11 cellular contexts compared by ENCODE assay signal in genomic region chr1:15852036-15852827, GRCh38. TPM values are rescaled to one million over a fixed set of nuclear protein-coding genes. Genes with fewer than 3 reads are reported as not detected.
A peak's percentile ranks its signal among the peaks of the same experiment; 100 is the strongest.
DNase-seq lines count a peak whose midpoint lies in the region; ATAC-seq, FAIRE-seq and TF ChIP-seq lines count a peak whose summit lies in the region.
"Had no signal": no experiment of that assay in that cellular context is flagged by ENCODE, and none has a peak within 500 bp of the region (broad histone marks: within the 10 kb centered on the region; RNA-seq: fewer than 3 reads in every experiment).

No MANE protein-coding gene starts in this region.

- BruUV-seq in PC-9 (replicated peaks; lab: Mats Ljungman, UMichigan): no TSS peak

- no peak overlapping the region for H3K4me3 Mint-ChIP-seq in activated CD4-positive, alpha-beta memory T cell treated with anti-CD3 and anti-CD28 coated beads for 36 hours
- peak overlapping the region in 1 of 7 donors; percentile 56 for H3K4me3 Mint-ChIP-seq in CD8-positive, alpha-beta memory T cell

- H3K4me3 ChIP-seq in GM12865 (ENCODE audit: low read depth, low read length) (peak overlapping the region; percentile 89), PC-9 (no peak overlapping the region), keratinocyte (ENCODE audit: control insufficient read depth in 2 of 3, extremely low read depth in 1 of 3, insufficient read depth in 2 of 3, low read depth in 1 of 3, low read length in 3 of 3) (no peak overlapping the region)
- no peak overlapping the region for H3K4me3 ChIP-seq in CD8-positive, alpha-beta memory T cell (ENCODE audit: low read length)
- H3K4me3 ChIP-seq: cardiac muscle cell had no signal

- peaks cover 16% of the 10 kb centered on the region for H4K20me1 ChIP-seq in PC-9 (ENCODE audit: insufficient read depth)
- no peaks in the 10 kb centered on the region for H4K20me1 ChIP-seq in keratinocyte (ENCODE audit: control insufficient read depth, extremely low read depth, insufficient read depth, low read length)

- H3K9me3 ChIP-seq in PC-9 (ENCODE audit: insufficient read depth, low read depth) (no peaks in the 10 kb centered on the region), keratinocyte (ENCODE audit: control insufficient read depth, low read depth, low read length) (no peaks in the 10 kb centered on the region)
- H3K9me3 ChIP-seq in CD8-positive, alpha-beta memory T cell (ENCODE audit: low read length): no peaks in the 10 kb centered on the region

- H3K4me1 Mint-ChIP-seq in activated CD4-positive, alpha-beta memory T cell treated with anti-CD3 and anti-CD28 coated beads for 36 hours (ENCODE audit: low read depth): peaks cover 38% of the 10 kb centered on the region
- H3K4me1 Mint-ChIP-seq in CD8-positive, alpha-beta memory T cell: peaks cover 39 to 63% (median 56%) of the 10 kb centered on the region in 3 donors

- TF ChIP-seq CTCF in C4-2B (conservative IDR thresholded peaks at IDR 0.05): no peak
- TF ChIP-seq CTCF in GM12865 (IDR thresholded peaks at IDR 0.05; ENCODE audit: insufficient read depth, low read depth, low read length, missing control alignments): no peak
- TF ChIP-seq CTCF in PC-9 (conservative IDR thresholded peaks at IDR 0.05): no peak
- TF ChIP-seq CTCF in keratinocyte (optimal IDR thresholded peaks at IDR 0.05 in 1 of 3, IDR thresholded peaks at IDR 0.05 in 1 of 3, conservative IDR thresholded peaks at IDR 0.05 in 1 of 3; ENCODE audit: extremely low read depth in 1 of 3, insufficient read depth in 2 of 3, low read length in 3 of 3): no peak

- intact Hi-C loops in PC-9 (cut with micrococcal nuclease; ENCODE audit: unreplicated experiment): no loop called here
- intact Hi-C loops in activated CD4-positive, alpha-beta memory T cell treated with anti-CD3 and anti-CD28 coated beads for 36 hours (cut with micrococcal nuclease): no loop called here

- H3K27ac ChIP-seq in C4-2B: peak overlapping the region; percentile 63
- no peak overlapping the region for H3K27ac ChIP-seq in PC-9
- peak overlapping the region; percentile 95 for H3K27ac ChIP-seq in keratinocyte (ENCODE audit: control insufficient read depth, insufficient read depth, low read length)
- H3K27ac ChIP-seq in CD8-positive, alpha-beta memory T cell (ENCODE audit: low read depth, low read length): no peak overlapping the region

- no peak overlapping the region for H3K9ac ChIP-seq in keratinocyte (ENCODE audit: control insufficient read depth, extremely low read depth, insufficient read depth, low read length)

- no peak overlapping the region for H3K27ac Mint-ChIP-seq in activated CD4-positive, alpha-beta memory T cell treated with anti-CD3 and anti-CD28 coated beads for 36 hours
- H3K27ac Mint-ChIP-seq in CD8-positive, alpha-beta memory T cell: peak overlapping the region in 2 of 8 donors; percentile 7 to 17

- no peak for ATAC-seq in GM21515 (IDR thresholded peaks at IDR 0.05; ENCODE audit: unreplicated experiment)

- no peaks in the 10 kb centered on the region for H3K36me3 ChIP-seq in PC-9 (ENCODE audit: low read depth)
- no peaks in the 10 kb centered on the region for H3K36me3 ChIP-seq in keratinocyte (ENCODE audit: control insufficient read depth in 2 of 2, extremely low read depth in 1 of 2, insufficient read depth in 2 of 2, low read length in 2 of 2)
- H3K36me3 ChIP-seq in CD8-positive, alpha-beta memory T cell (ENCODE audit: insufficient read depth, low read length): no peaks in the 10 kb centered on the region
- H3K36me3 ChIP-seq: cardiac muscle cell had no signal

- peaks cover 23% of the 10 kb centered on the region; the same call in 1 of the 2 replicates for H3F3A ChIP-seq in PC-9 (ENCODE audit: insufficient read depth, low read depth)

- POLR2A ChIA-PET in PC-9 (lab: Charles Lee; ENCODE audit: unreplicated experiment): interaction anchor here (0.6 kb wide), 1 partner anchor 9 kb away, joined by 8 read pairs; no protein-coding TSS in a partner anchor
- POLR2A ChIA-PET in activated CD4-positive, alpha-beta memory T cell treated with anti-CD3 and anti-CD28 coated beads for 36 hours (lab: Charles Lee): no interaction called here
- POLR2A ChIA-PET in CD8-positive, alpha-beta memory T cell (lab: Charles Lee): interaction anchor here (0.6 to 1.0 kb wide), 2 partner anchors 18 to 45 kb away, joined by 3 read pairs; no protein-coding TSS in a partner anchor

- no peaks in the 10 kb centered on the region for H3K9me3 Mint-ChIP-seq in activated CD4-positive, alpha-beta memory T cell treated with anti-CD3 and anti-CD28 coated beads for 36 hours
- H3K9me3 Mint-ChIP-seq in CD8-positive, alpha-beta memory T cell: no peaks in the 10 kb centered on the region

- no peaks in the 10 kb centered on the region for H3K27me3 Mint-ChIP-seq in activated CD4-positive, alpha-beta memory T cell treated with anti-CD3 and anti-CD28 coated beads for 36 hours
- H3K27me3 Mint-ChIP-seq in CD8-positive, alpha-beta memory T cell: no peaks in the 10 kb centered on the region
- H3K27me3 Mint-ChIP-seq: progenitor cell of endocrine pancreas had no signal

- dilution Hi-C loops in keratinocyte (cut with MboI; ENCODE audit: extremely low pct_ligation_motif_present, low sequenced_read_pairs): no loop called here

- H3K27me3 ChIP-seq in PC-9 (ENCODE audit: insufficient read depth, low read depth): no peaks in the 10 kb centered on the region
- H3K27me3 ChIP-seq in keratinocyte (ENCODE audit: control insufficient read depth, extremely low read depth, insufficient read depth, low read length): no peaks in the 10 kb centered on the region
- no peaks in the 10 kb centered on the region for H3K27me3 ChIP-seq in CD8-positive, alpha-beta memory T cell (ENCODE audit: insufficient read depth, low read length, poor library complexity, severe bottlenecking)
- H3K27me3 ChIP-seq: cardiac muscle cell had no signal

- FAIRE-seq in keratinocyte (lab: Jason Lieb, UNC): no peak

- CTCF ChIA-PET in PC-9 (lab: Charles Lee): no interaction called here
- CTCF ChIA-PET in activated CD4-positive, alpha-beta memory T cell treated with anti-CD3 and anti-CD28 coated beads for 36 hours (lab: Charles Lee): interaction anchor here (0.7 kb wide), 1 partner anchor 36 kb away, joined by 5 read pairs; no protein-coding TSS in a partner anchor
- CTCF ChIA-PET in CD8-positive, alpha-beta memory T cell (lab: Charles Lee): no interaction called here

- H3K4me2 ChIP-seq in PC-9 (peak overlapping the region; percentile 95; the same call in 1 of the 2 replicates), keratinocyte (ENCODE audit: control insufficient read depth, extremely low read depth, insufficient read depth, low read depth, low read length) (no peak overlapping the region)

- H3K9me1 ChIP-seq in keratinocyte (ENCODE audit: control insufficient read depth, extremely low read depth, insufficient read depth, low read length): no peaks in the 10 kb centered on the region

- H3K79me2 ChIP-seq in PC-9 (ENCODE audit: low read depth) (peaks cover 96% of the 10 kb centered on the region), keratinocyte (ENCODE audit: control insufficient read depth, insufficient read depth, low read length) (peaks cover 95% of the 10 kb centered on the region)

- no peaks in the 10 kb centered on the region for H3K9me2 ChIP-seq in PC-9 (ENCODE audit: insufficient read depth)

- H2AFZ ChIP-seq in PC-9 (no peak overlapping the region), keratinocyte (ENCODE audit: control insufficient read depth, low read length) (no peak overlapping the region)

- peak; percentile 82 for DNase-seq in GM12865 (ENCODE audit: low read depth)
- no peak for DNase-seq in PC-9
- DNase-seq in keratinocyte (ENCODE audit: low read depth, low spot score): no peak
- no peak for DNase-seq in activated CD4-positive, alpha-beta memory T cell treated with anti-CD3 and anti-CD28 coated beads for 36 hours
- DNase-seq in CD8-positive, alpha-beta memory T cell: no peak
- no peak for DNase-seq in cortex of kidney (lab: John Stamatoyannopoulos, UW)
- DNase-seq: stimulated activated CD8-positive, alpha-beta memory T cell treated with anti-CD3 and anti-CD28 coated beads, Interleukin-4, amount 100 ng/mL, for 48 hours had no signal

- H3K4me1 ChIP-seq in PC-9 (replicated peaks; ENCODE audit: insufficient read depth): peaks cover 20% of the 10 kb centered on the region
- H3K4me1 ChIP-seq in keratinocyte (ENCODE audit: control insufficient read depth, extremely low read depth, insufficient read depth, low read length): peaks cover 22% of the 10 kb centered on the region
- peaks cover 28% of the 10 kb centered on the region for H3K4me1 ChIP-seq in CD8-positive, alpha-beta memory T cell (ENCODE audit: insufficient read depth, low read length)

- peaks cover 8% of the 10 kb centered on the region for H3K36me3 Mint-ChIP-seq in activated CD4-positive, alpha-beta memory T cell treated with anti-CD3 and anti-CD28 coated beads for 36 hours
- peaks cover 0 to 16% (median 0%) of the 10 kb centered on the region in 3 donors for H3K36me3 Mint-ChIP-seq in CD8-positive, alpha-beta memory T cell

RNA-seq across cellular contexts. Expression of gene SPEN, which starts 4.7 kb away (rescaled TPM):
- total RNA-seq in PC-9 (2021): 44.9 and 46.8 TPM in 2 replicates
- 4.9 to 9.1 TPM (median 8.9 TPM) in 3 replicates for polyA plus RNA-seq in keratinocyte
- polyA plus RNA-seq in keratinocyte (2011; ENCODE audit: low read depth): 22.5 TPM
- polyA plus RNA-seq in keratinocyte (2011; cell fraction: cytosol; rRNA removed): 6.3 and 6.9 TPM in 2 replicates
- 46.7 and 46.9 TPM in 2 replicates for polyA plus RNA-seq in keratinocyte (2011; cell fraction: nucleus; rRNA removed)
- 25.0 and 35.6 TPM in 2 replicates for polyA plus RNA-seq in keratinocyte (2012; ENCODE audit: low replicate concordance)
- 18.8 to 84.5 TPM (median 42.0 TPM) in 3 replicates for polyA minus RNA-seq in keratinocyte
- 6.7 TPM for polyA minus RNA-seq in keratinocyte (2011; cell fraction: cytosol; rRNA and poly(A)+ RNA removed)
- 30.5 and 60.2 TPM in 2 replicates for polyA minus RNA-seq in keratinocyte (2011; cell fraction: nucleus; rRNA and poly(A)+ RNA removed)
- 10 to 100 TPM; 37.0 to 41.9 TPM for total RNA-seq in activated CD4-positive, alpha-beta memory T cell treated with anti-CD3 and anti-CD28 coated beads for 36 hours
- total RNA-seq in CD8-positive, alpha-beta memory T cell: 10 to 100 TPM; 63.1 to 66.3 TPM
- 35.6 TPM for polyA plus RNA-seq in CD8-positive, alpha-beta memory T cell

RNA-seq across cellular contexts. Expression of gene UQCRHL, which starts 44.8 kb away (rescaled TPM):
- total RNA-seq in PC-9 (2021): 4.9 and 5.1 TPM in 2 replicates
- polyA plus RNA-seq in keratinocyte: 2.6 to 14.0 TPM (median 4.6 TPM) in 3 replicates
- polyA plus RNA-seq in keratinocyte (2011; ENCODE audit: low read depth): 2.5 TPM
- polyA plus RNA-seq in keratinocyte (2011; cell fraction: cytosol; rRNA removed): 6.8 and 8.4 TPM in 2 replicates
- polyA plus RNA-seq in keratinocyte (2011; cell fraction: nucleus; rRNA removed): 2.1 TPM in 2 replicates
- 2.6 and 4.3 TPM in 2 replicates for polyA plus RNA-seq in keratinocyte (2012; ENCODE audit: low replicate concordance)
- polyA minus RNA-seq in keratinocyte: 0.23 to 0.77 TPM in 2 of 3 replicates, not detected in the other
- polyA minus RNA-seq in keratinocyte (2011; cell fraction: cytosol; rRNA and poly(A)+ RNA removed): 8.2 TPM
- polyA minus RNA-seq in keratinocyte (2011; cell fraction: nucleus; rRNA and poly(A)+ RNA removed): 0.21 TPM in 1 of 2 replicates, not detected in the other
- total RNA-seq in activated CD4-positive, alpha-beta memory T cell treated with anti-CD3 and anti-CD28 coated beads for 36 hours: 1 to 10 TPM; 2.0 to 2.5 TPM
- total RNA-seq in CD8-positive, alpha-beta memory T cell: 1 to 10 TPM; 1.7 to 2.0 TPM
- 0.95 TPM for polyA plus RNA-seq in CD8-positive, alpha-beta memory T cell

Comparison
In these comparisons a context has a peak if more than half of its experiments do, and no peak if none do; other contexts are left out.
1. H3K27ac ChIP-seq: peak in C4-2B (single experiment) and keratinocyte (single experiment); none in PC-9 (single experiment) and CD8-positive, alpha-beta memory T cell (single experiment).